ENCODE assay signal across 26 cellular contexts in the genomic region with DNA sequence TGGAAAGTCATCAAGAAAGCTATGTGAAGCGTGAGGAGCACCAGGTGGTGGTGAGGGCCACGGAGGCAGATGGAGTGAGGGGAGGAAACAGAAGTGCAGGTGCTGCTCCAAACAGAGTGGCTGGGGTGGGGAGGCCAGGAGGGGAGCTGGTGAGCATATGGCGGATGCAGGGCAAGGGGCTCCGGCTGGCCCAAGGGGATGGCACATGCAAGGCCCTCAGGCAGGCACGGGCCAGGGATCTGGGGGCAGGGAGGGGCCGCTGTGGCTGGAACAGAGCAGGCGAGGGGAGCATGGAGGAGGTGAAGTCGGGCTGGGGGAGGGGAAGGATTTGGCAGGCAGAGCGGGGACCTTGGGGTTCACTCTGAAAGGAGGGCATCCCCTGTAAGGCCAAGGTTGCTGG.
"Had no signal": no experiment of that assay in that cellular context is flagged by ENCODE, and none has a peak within 500 bp of the region (broad histone marks: within the 10 kb centered on the region; RNA-seq: fewer than 3 reads in every experiment).

No MANE protein-coding gene starts in this region.

- H3K9me3 Mint-ChIP-seq: natural killer cell treated with Interleukin-12 subunit alpha and Interleukin-12 subunit beta and Interleukin-15 and Interleukin-18, amount 100 ng/mL, for 72 hours had no signal

- H3K36me3 ChIP-seq: esophagus squamous epithelium, left lung, thoracic aorta, tibial nerve, upper lobe of left lung had no signal

- FAIRE-seq: endometrium, frontal cortex had no signal

- H3K27ac ChIP-seq: coronary artery, esophagus squamous epithelium, left lung, psoas muscle, skin epidermis, thoracic aorta, tibial nerve, upper lobe of left lung had no signal

- H3K27me3 ChIP-seq: tibial nerve, upper lobe of left lung had no signal

- H3K4me3 Mint-ChIP-seq: effector memory CD8-positive, alpha-beta T cell; mesothelial cell of epicardium; natural killer cell treated with Interleukin-12 subunit alpha and Interleukin-12 subunit beta and Interleukin-15 and Interleukin-18, amount 100 ng/mL, for 72 hours; neural crest cell; stimulated activated naive B cell treated with anti-CD40 and anti-IgM and Interleukin-4, amounts not matched to agents 10 μg/mL and 1 μg/mL and 100 μg/mL, for 72 hours; stimulated activated naive CD8-positive, alpha-beta T cell treated with anti-CD3 and anti-CD28 coated beads, Interleukin-15, Interleukin-2, amounts not matched to agents 100 ng/mL and 50 ng/mL, for 24 hours had no signal

- H3K4me1 Mint-ChIP-seq: mesothelial cell of epicardium; stimulated activated naive B cell treated with anti-CD40 and anti-IgM and Interleukin-4, amounts not matched to agents 10 μg/mL and 1 μg/mL and 100 μg/mL, for 72 hours had no signal

- DNase-seq: dermis blood vessel endothelial cell; effector memory CD8-positive, alpha-beta T cell; erythroblast; esophagus squamous epithelium; head of caudate nucleus; left cardiac atrium; mesenchymal stem cell; mucosa of descending colon; naive B cell; psoas muscle; right cardiac atrium; stimulated activated CD4-positive, alpha-beta T cell treated with anti-CD3 and anti-CD28 coated beads, Interleukin-15, amount 100 ng/mL, for 24 hours; stimulated activated CD4-positive, alpha-beta T cell treated with anti-CD3 and anti-CD28 coated beads, Interleukin-2, amount 100 ng/mL, for 48 hours; stimulated activated naive B cell treated with anti-CD40 and anti-IgM and Interleukin-4, amounts not matched to agents 10 μg/mL and 1 μg/mL and 100 μg/mL, for 72 hours had no signal

- H3K27me3 Mint-ChIP-seq: stimulated activated naive CD8-positive, alpha-beta T cell treated with anti-CD3 and anti-CD28 coated beads, Interleukin-15, Interleukin-2, amounts not matched to agents 100 ng/mL and 50 ng/mL, for 24 hours had no signal

- ATAC-seq: effector memory CD8-positive, alpha-beta T cell; left cardiac atrium; left lung; mucosa of descending colon; psoas muscle; stimulated activated naive B cell treated with anti-CD40 and anti-IgM and Interleukin-4, amounts not matched to agents 10 μg/mL and 1 μg/mL and 100 μg/mL, for 72 hours had no signal

- H3K27ac Mint-ChIP-seq: effector memory CD8-positive, alpha-beta T cell; mesothelial cell of epicardium; natural killer cell treated with Interleukin-12 subunit alpha and Interleukin-12 subunit beta and Interleukin-15 and Interleukin-18, amount 100 ng/mL, for 72 hours; stimulated activated naive B cell treated with anti-CD40 and anti-IgM and Interleukin-4, amounts not matched to agents 10 μg/mL and 1 μg/mL and 100 μg/mL, for 72 hours; stimulated activated naive CD8-positive, alpha-beta T cell treated with anti-CD3 and anti-CD28 coated beads, Interleukin-15, Interleukin-2, amounts not matched to agents 100 ng/mL and 50 ng/mL, for 24 hours had no signal

- H3K4me1 ChIP-seq: esophagus squamous epithelium, left lung, psoas muscle, tibial nerve, upper lobe of left lung had no signal

- H3K36me3 Mint-ChIP-seq: stimulated activated naive B cell treated with anti-CD40 and anti-IgM and Interleukin-4, amounts not matched to agents 10 μg/mL and 1 μg/mL and 100 μg/mL, for 72 hours had no signal

- H3K4me3 ChIP-seq: coronary artery, esophagus squamous epithelium, left lung, mucosa of descending colon, psoas muscle, skin epidermis, thoracic aorta, tibial nerve, upper lobe of left lung had no signal
